ENCODE assay signal across 15 cellular contexts in genomic region chr3:179655236-179655635, GRCh38. TPM values are rescaled to one million over a fixed set of nuclear protein-coding genes. Genes with fewer than 3 reads are reported as not detected.
DNase-seq lines count a peak whose midpoint lies in the region; ATAC-seq and TF ChIP-seq lines count a peak whose summit lies in the region.
"Had no signal": no experiment of that assay in that cellular context is flagged by ENCODE, and none has a peak within 500 bp of the region (broad histone marks: within the 10 kb centered on the region; RNA-seq: fewer than 3 reads in every experiment).

No MANE protein-coding gene starts in this region.

- H3K4me3 ChIP-seq in heart left ventricle, result peak overlapping the region in 8 of 12 donors; percentile 70 to 92 (median 88)
- peak overlapping the region; percentile 94 for H3K4me3 ChIP-seq in MG63
- H3K4me3 ChIP-seq in gastrocnemius medialis, result peak overlapping the region; percentile 77 to 98 (median 87)
- no peak overlapping the region for H3K4me3 ChIP-seq in stomach

- intact Hi-C loops in heart left ventricle (cut with DNase I) (loop anchor here in 4 of 10 donors (2.0 to 10.0 kb wide), 4 partner anchors 78 to 90 kb away; no protein-coding TSS in a partner anchor), Right ventricle myocardium superior (cut with DNase I) (loop anchor here (10.0 kb wide), 1 partner anchor 60 kb away; no protein-coding TSS in a partner anchor), gastrocnemius medialis (cut with DNase I; ENCODE audit: low total_unique reads) (loop anchor here (10.0 kb wide), 1 partner anchor 150 kb away; no protein-coding TSS in a partner anchor), stomach (cut with DNase I; ENCODE audit: low total_unique reads) (no loop called here)

- no peak overlapping the region for H3K27ac Mint-ChIP-seq in effector memory CD8-positive, alpha-beta T cell
- H3K27ac Mint-ChIP-seq: CD14-positive monocyte had no signal

- peak overlapping the region; percentile 86 to 97 (median 92) for H3K27ac ChIP-seq in heart left ventricle
- H3K27ac ChIP-seq in gastrocnemius medialis, result peak overlapping the region; percentile 90 to 98 (median 96)
- H3K27ac ChIP-seq in stomach, result no peak overlapping the region
- H3K27ac ChIP-seq: left lung, parathyroid adenoma, SJCRH30 had no signal

- no peak for TF ChIP-seq POLR2A in heart left ventricle (IDR thresholded peaks at IDR 0.05)
- TF ChIP-seq POLR2A in gastrocnemius medialis (IDR thresholded peaks at IDR 0.05), result no peak
- TF ChIP-seq POLR2A in stomach (IDR thresholded peaks at IDR 0.05), result no peak

- in situ Hi-C loops in gastrocnemius medialis (cut with MboI; ENCODE audit: low sequenced_read_pairs in 4 of 4), result loop anchor here in 1 of 4 donors (10.0 kb wide), 1 partner anchor 90 kb away; no protein-coding TSS in a partner anchor

- peak overlapping the region; percentile 36 to 56 for H3K4me3 Mint-ChIP-seq in effector memory CD8-positive, alpha-beta T cell

- H3K36me3 Mint-ChIP-seq in effector memory CD8-positive, alpha-beta T cell (ENCODE audit: insufficient read depth), result peaks cover 13% of the 10 kb centered on the region

- ATAC-seq in heart left ventricle (no peak), Right ventricle myocardium superior (ENCODE audit: poor library complexity) (no peak), gastrocnemius medialis (no peak)
- ATAC-seq in effector memory CD8-positive, alpha-beta T cell (replicated peaks), result no peak
- ATAC-seq: left lung; stimulated activated naive CD8-positive, alpha-beta T cell treated with anti-CD3 and anti-CD28 coated beads, Interleukin-15, Interleukin-2, amounts not matched to agents 100 U/mL and 50 U/mL, for 24 hours had no signal

- 56 to 70% (median 67%) methylated on average over 2 of the region's 2 CpGs for WGBS in heart left ventricle, 4 donors
- WGBS in stomach, 5 donors, result 58 to 83% (median 72%) methylated on average over 2 of the region's 2 CpGs

- no peak for DNase-seq in heart left ventricle
- no peak for DNase-seq in Right ventricle myocardium superior
- no peak for DNase-seq in MG63
- DNase-seq in effector memory CD8-positive, alpha-beta T cell, result no peak
- DNase-seq in gastrocnemius medialis, result no peak
- no peak for DNase-seq in stomach
- DNase-seq in GDM1 (lab: John Stamatoyannopoulos, UW), result no peak
- DNase-seq in NCI-H526 treated with DMSO at 0.1 percent for 48 hours (lab: John Stamatoyannopoulos, UW), result no peak
- DNase-seq: left lung; NCI-H1417 treated with DMSO at 0.1 percent for 48 hours; NCI-H524 treated with DMSO at 0.1 percent for 48 hours; SJCRH30; stimulated activated naive CD8-positive, alpha-beta T cell treated with anti-CD3 and anti-CD28 coated beads, Interleukin-15, Interleukin-2, amounts not matched to agents 100 U/mL and 50 U/mL, for 24 hours had no signal

- H3K9me3 Mint-ChIP-seq in effector memory CD8-positive, alpha-beta T cell, result no peaks in the 10 kb centered on the region

- peaks cover 26 to 41% of the 10 kb centered on the region in 2 donors for H3K4me1 Mint-ChIP-seq in effector memory CD8-positive, alpha-beta T cell (ENCODE audit: low read depth in 2 of 2)

- H3K4me1 ChIP-seq in heart left ventricle, result peaks cover 0 to 47% (median 10%) of the 10 kb centered on the region in 12 donors
- H3K4me1 ChIP-seq in gastrocnemius medialis, result peaks cover 41 to 45% of the 10 kb centered on the region in 2 donors
- H3K4me1 ChIP-seq in stomach, result peaks cover 0 to 26% (median 18%) of the 10 kb centered on the region in 4 donors
- H3K4me1 ChIP-seq: parathyroid adenoma had no signal

- no peaks in the 10 kb centered on the region for H3K27me3 ChIP-seq in heart left ventricle
- H3K27me3 ChIP-seq in MG63, result no peaks in the 10 kb centered on the region
- H3K27me3 ChIP-seq in gastrocnemius medialis, result no peaks in the 10 kb centered on the region
- no peaks in the 10 kb centered on the region for H3K27me3 ChIP-seq in stomach
- H3K27me3 ChIP-seq: SJCRH30 had no signal

- no peak for TF ChIP-seq CTCF in heart left ventricle (IDR thresholded peaks at IDR 0.05)
- TF ChIP-seq CTCF in gastrocnemius medialis (IDR thresholded peaks at IDR 0.05 in 4 of 5, conservative IDR thresholded peaks at IDR 0.05 in 1 of 5), result no peak
- no peak for TF ChIP-seq CTCF in stomach (IDR thresholded peaks at IDR 0.05)

- no peaks in the 10 kb centered on the region for H3K27me3 Mint-ChIP-seq in effector memory CD8-positive, alpha-beta T cell

- H3K36me3 ChIP-seq in heart left ventricle, result no peaks in the 10 kb centered on the region
- H3K36me3 ChIP-seq in MG63, result peaks cover 7% of the 10 kb centered on the region; the same call in 1 of the 2 replicates
- no peaks in the 10 kb centered on the region for H3K36me3 ChIP-seq in gastrocnemius medialis
- no peaks in the 10 kb centered on the region for H3K36me3 ChIP-seq in stomach
- H3K36me3 ChIP-seq: left lung, SJCRH30 had no signal

- no peak for TF ChIP-seq EP300 in stomach (IDR thresholded peaks at IDR 0.05)

- no peaks in the 10 kb centered on the region for H3K9me3 ChIP-seq in heart left ventricle
- no peaks in the 10 kb centered on the region for H3K9me3 ChIP-seq in MG63
- no peaks in the 10 kb centered on the region for H3K9me3 ChIP-seq in gastrocnemius medialis
- no peaks in the 10 kb centered on the region for H3K9me3 ChIP-seq in stomach
- H3K9me3 ChIP-seq: left lung, SJCRH30 had no signal

RNA-seq across cellular contexts. Expression of gene USP13, which starts 2.4 kb away (rescaled TPM):
- total RNA-seq in heart left ventricle (100 to 1,000 TPM in 8 of 9 donors, 10 to 100 TPM in 1; 82.1 to 287 (median 151) TPM), Right ventricle myocardium superior (128 TPM), gastrocnemius medialis (100 to 1,000 TPM; 117 to 453 (median 249) TPM), stomach (10 to 100 TPM in 1 of 5 donors, 1 to 10 TPM in 4; 2.3 to 10.3 (median 5.4) TPM)
- polyA plus RNA-seq in heart left ventricle (10 to 100 TPM; 29.2 to 29.5 TPM), stomach (1 to 10 TPM; 1.3 to 2.1 (median 1.5) TPM)
- 9.8 and 21.0 TPM in 2 replicates for total RNA-seq in MG63 (2014; rRNA removed; shearing (Covaris generic); ENCODE audit: low replicate concordance)

RNA-seq across cellular contexts. Expression of gene NDUFB5, which starts 50.6 kb away (rescaled TPM):
- total RNA-seq in heart left ventricle, result 100 to 1,000 TPM; 201 to 383 (median 337) TPM
- polyA plus RNA-seq in heart left ventricle, result 100 to 1,000 TPM; 138 to 317 TPM
- 360 TPM for total RNA-seq in Right ventricle myocardium superior
- 192 and 260 TPM in 2 replicates for total RNA-seq in MG63 (2014; rRNA removed; shearing (Covaris generic); ENCODE audit: low replicate concordance)
- total RNA-seq in gastrocnemius medialis, result 100 to 1,000 TPM; 127 to 348 (median 179) TPM
- total RNA-seq in stomach, result 100 to 1,000 TPM in 1 of 5 donors, 10 to 100 TPM in 4; 13.3 to 142 (median 85.7) TPM
- 100 to 1,000 TPM in 2 of 3 donors, 10 to 100 TPM in 1; 89.1 to 104 (median 103) TPM for polyA plus RNA-seq in stomach

RNA-seq across cellular contexts. Expression of gene MRPL47, which starts 50.8 kb away (rescaled TPM):
- total RNA-seq in heart left ventricle (10 to 100 TPM; 37.7 to 53.7 (median 51.9) TPM), Right ventricle myocardium superior (44.4 TPM), gastrocnemius medialis (10 to 100 TPM; 34.9 to 74.0 (median 41.2) TPM), stomach (10 to 100 TPM in 4 of 5 donors, 1 to 10 TPM in 1; 5.8 to 36.2 (median 27.0) TPM)
- polyA plus RNA-seq in heart left ventricle (100 to 1,000 TPM in 1 of 2 donors, 10 to 100 TPM in 1; 78.9 to 123 TPM), stomach (10 to 100 TPM; 46.4 to 50.6 (median 49.6) TPM)
- total RNA-seq in MG63 (2014; rRNA removed; shearing (Covaris generic); ENCODE audit: low replicate concordance), result 87.3 and 101 TPM in 2 replicates

Comparison
In these comparisons a context has a peak if more than half of its experiments do, and no peak if none do; other contexts are left out.
1. H3K27ac ChIP-seq: peak in heart left ventricle (12 of 12) and gastrocnemius medialis (4 of 4); none in stomach (0 of 5).
2. H3K4me3 ChIP-seq: peak in heart left ventricle (8 of 12), MG63 (single experiment) and gastrocnemius medialis (4 of 4); none in stomach (0 of 4).